In genomic region chr6:125951323-125951722, GRCh38 we compare ENCODE assay signal across 14 cellular contexts. TPM values are rescaled to one million over a fixed set of nuclear protein-coding genes. Genes with fewer than 3 reads are reported as not detected.
A peak's percentile ranks its signal among the peaks of the same experiment; 100 is the strongest.
DNase-seq lines count a peak whose midpoint lies in the region; ATAC-seq and TF ChIP-seq lines count a peak whose summit lies in the region.
"Had no signal": no experiment of that assay in that cellular context is flagged by ENCODE, and none has a peak within 500 bp of the region (broad histone marks: within the 10 kb centered on the region; RNA-seq: fewer than 3 reads in every experiment).

No MANE protein-coding gene starts in this region.

- no peak for TF ChIP-seq RAD21 in IMR-90 (IDR thresholded peaks at IDR 0.05; ENCODE audit: low read length)

- ATAC-seq in IMR-90 (ENCODE audit: low read depth), result no peak
- ATAC-seq: CD8-positive, alpha-beta T cell had no signal

- H2AFZ ChIP-seq in IMR-90 (replicated peaks; ENCODE audit: low read length, poor library complexity), result no peak overlapping the region
- peak overlapping the region; percentile 17 for H2AFZ ChIP-seq in trophoblast cell (ENCODE audit: insufficient read depth, low read length, poor library complexity)
- H2AFZ ChIP-seq: GM23248 had no signal

- H3K9ac ChIP-seq in IMR-90 (ENCODE audit: low read depth, low read length) (no peak overlapping the region), trophoblast cell (ENCODE audit: low read length) (no peak overlapping the region)
- H3K9ac ChIP-seq: GM23248 had no signal

- H3K4me1 ChIP-seq in IMR-90 (ENCODE audit: control insufficient read depth, insufficient read depth, low read length), result peaks cover 10% of the 10 kb centered on the region
- peaks cover 0 to 2% of the 10 kb centered on the region in 2 experiments for H3K4me1 ChIP-seq in trophoblast cell (ENCODE audit: control insufficient read depth in 1 of 2, insufficient read depth in 2 of 2, low read length in 2 of 2)

- peak overlapping the region; percentile 65; the same call in 1 of the 3 replicates for H2BK15ac ChIP-seq in IMR-90 (ENCODE audit: low read depth, low read length)

- in situ Hi-C loops in IMR-90 (cut with MboI; ENCODE audit: low sequenced_read_pairs), result no loop called here

- no peak overlapping the region for H3K23ac ChIP-seq in IMR-90 (ENCODE audit: low read depth, low read length)
- no peak overlapping the region for H3K23ac ChIP-seq in trophoblast cell (ENCODE audit: low read length)

- H4K8ac ChIP-seq in IMR-90 (ENCODE audit: low read depth in 2 of 2, low read length in 2 of 2), result 0 out of 4 replicates have a peak overlapping the region, but pooled peaks of 1 of the 2 experiments have one; percentile 4
- H4K8ac ChIP-seq in trophoblast cell (ENCODE audit: low read depth, low read length), result no peak overlapping the region

- H3K4me3 ChIP-seq in IMR-90 (ENCODE audit: insufficient read depth, low read depth, low read length) (no peak overlapping the region), fibroblast of villous mesenchyme (ENCODE audit: low read depth, low read length) (no peak overlapping the region), trophoblast cell (ENCODE audit: low read depth, low read length) (no peak overlapping the region)
- H3K4me3 ChIP-seq: GM23248 had no signal

- H3K18ac ChIP-seq in IMR-90 (ENCODE audit: low read depth, low read length) (no peak overlapping the region), trophoblast cell (ENCODE audit: low read length) (no peak overlapping the region)

- peak overlapping the region; percentile 1 for H2BK12ac ChIP-seq in trophoblast cell (ENCODE audit: low read length)

- no peaks in the 10 kb centered on the region for H3K79me2 ChIP-seq in trophoblast cell (ENCODE audit: control insufficient read depth, insufficient read depth, low read length, poor library complexity)

- peak overlapping the region; percentile 48 for H3K27ac Mint-ChIP-seq in Calu3 (ENCODE audit: unreplicated experiment)
- H3K27ac Mint-ChIP-seq: CD8-positive, alpha-beta T cell had no signal

- no peaks in the 10 kb centered on the region for H3K27me3 Mint-ChIP-seq in Calu3 (ENCODE audit: unreplicated experiment)

- H4K20me1 ChIP-seq in IMR-90 (ENCODE audit: insufficient read depth, low read length), result no peaks in the 10 kb centered on the region

- no peak overlapping the region for H2AK9ac ChIP-seq in IMR-90 (replicated peaks; ENCODE audit: low read depth, low read length, poor library complexity)

- H3K4me2 ChIP-seq in IMR-90 (ENCODE audit: low read depth, low read length) (no peak overlapping the region; the same call in 1 of the 2 replicates), trophoblast cell (ENCODE audit: low read length) (no peak overlapping the region)

- no CpG with 5 or more reads among the region's 1 CpG for WGBS in IMR-90 (ENCODE audit: extremely low coverage in 2 of 2, insufficient read length in 1 of 2), 2 experiments
- no CpG with 5 or more reads among the region's 1 CpG for WGBS in trophoblast cell (ENCODE audit: extremely low coverage, insufficient coverage, insufficient read length)

- H3K14ac ChIP-seq in IMR-90 (replicated peaks; ENCODE audit: low read depth, low read length), result no peak overlapping the region
- H3K14ac ChIP-seq in trophoblast cell (ENCODE audit: low read length), result no peak overlapping the region

- H4K5ac ChIP-seq in IMR-90 (ENCODE audit: low read depth, low read length), result no peak overlapping the region

- H3K36me3 Mint-ChIP-seq in Calu3 (ENCODE audit: insufficient read depth, unreplicated experiment), result peaks cover 2% of the 10 kb centered on the region
- H3K36me3 Mint-ChIP-seq: CD14-positive monocyte; CD8-positive, alpha-beta T cell had no signal

- CTCF ChIA-PET in Calu3 (lab: Charles Lee), result interaction anchor here (0.5 to 1.6 kb wide), 2 partner anchors 66 to 170 kb away, joined by 5 to 6 read pairs; no protein-coding TSS in a partner anchor
- CTCF ChIA-PET in IMR-90 (lab: Yijun Ruan, JAX), result interaction anchor here (2.3 to 2.4 kb wide), 2 partner anchors 93 to 170 kb away, joined by 10 to 14 read pairs; no protein-coding TSS in a partner anchor

- POLR2A ChIA-PET in IMR-90 (lab: Charles Lee; ENCODE audit: unreplicated experiment), result no interaction called here

- H2BK20ac ChIP-seq in IMR-90 (ENCODE audit: low read depth, low read length), result peak overlapping the region; percentile 61; the same call in 1 of the 2 replicates

- dilution Hi-C loops in IMR-90 (cut with HindIII; ENCODE audit: low sequenced_read_pairs, unreplicated experiment), result no loop called here

- peaks cover 6% of the 10 kb centered on the region for H3K9me3 Mint-ChIP-seq in Calu3 (ENCODE audit: low read depth, unreplicated experiment)
- H3K9me3 Mint-ChIP-seq: CD8-positive, alpha-beta T cell had no signal

- TF ChIP-seq CTCF in Calu3 (IDR thresholded peaks at IDR 0.05; ENCODE audit: unreplicated experiment), result no peak
- no peak for TF ChIP-seq CTCF in IMR-90 (conservative IDR thresholded peaks at IDR 0.05; ENCODE audit: low read depth, low read length)
- no peak for TF ChIP-seq CTCF in fibroblast of villous mesenchyme (IDR thresholded peaks at IDR 0.05; ENCODE audit: insufficient read depth, low read depth, low read length)

- H3K27me3 ChIP-seq in IMR-90 (ENCODE audit: control insufficient read depth, insufficient read depth, low read length) (no peaks in the 10 kb centered on the region), trophoblast cell (ENCODE audit: insufficient read depth, low read length) (no peaks in the 10 kb centered on the region)

- no TSS peak for BruUV-seq in Calu3 (replicated peaks; lab: Mats Ljungman, UMichigan)
- no TSS peak for BruUV-seq in IMR-90 (replicated peaks; lab: Mats Ljungman, UMichigan)

- H3K9me3 ChIP-seq in IMR-90 (ENCODE audit: control insufficient read depth, insufficient read depth, low read length), result no peaks in the 10 kb centered on the region
- H3K9me3 ChIP-seq in trophoblast cell (ENCODE audit: insufficient read depth, low read depth, low read length), result no peaks in the 10 kb centered on the region

- peak overlapping the region; percentile 11; the same call in 1 of the 2 replicates for H3K4ac ChIP-seq in IMR-90 (ENCODE audit: low read depth, low read length)
- no peak overlapping the region for H3K4ac ChIP-seq in trophoblast cell (ENCODE audit: low read depth, low read length)

- no peak for TF ChIP-seq POLR2A in IMR-90 (IDR thresholded peaks at IDR 0.05; ENCODE audit: low read depth, low read length)

- peaks cover 53% of the 10 kb centered on the region for H3K4me1 Mint-ChIP-seq in Calu3 (ENCODE audit: low read depth, unreplicated experiment)

- DNase-seq in Calu3, result no peak
- no peak for DNase-seq in IMR-90
- DNase-seq in fibroblast of villous mesenchyme (ENCODE audit: low read depth), result peak; percentile 14
- no peak for DNase-seq in trophoblast cell
- DNase-seq in HuH-7 (ENCODE audit: low spot score), result no peak
- DNase-seq in activated T-cell treated with anti-CD3 and anti-CD28 coated beads, Interleukin-2, amount 50 U/mL, for 48 hours, result no peak
- DNase-seq in cerebellar cortex (ENCODE audit: low spot score), result no peak
- DNase-seq: CD8-positive, alpha-beta T cell; COR-L47; DND-41; GF-D8; GM23248; H7 had no signal

- H4K12ac ChIP-seq in trophoblast cell (ENCODE audit: low read depth, low read length), result no peak overlapping the region

- H3K27ac ChIP-seq in IMR-90 (ENCODE audit: insufficient read depth, low read length), result peak overlapping the region; percentile 58; the same call in 1 of the 2 replicates
- no peak overlapping the region for H3K27ac ChIP-seq in trophoblast cell (ENCODE audit: low read depth, low read length)
- H3K27ac ChIP-seq: GM23248 had no signal

- intact Hi-C loops in Calu3 (cut with micrococcal nuclease; ENCODE audit: unreplicated experiment), result no loop called here
- intact Hi-C loops in IMR-90 (cut with micrococcal nuclease), result no loop called here

- H3K4me3 Mint-ChIP-seq in Calu3 (ENCODE audit: low read depth, unreplicated experiment), result no peak overlapping the region
- H3K4me3 Mint-ChIP-seq: CD14-positive monocyte; CD8-positive, alpha-beta T cell had no signal

- H2BK120ac ChIP-seq in IMR-90 (ENCODE audit: low read depth, low read length) (peak overlapping the region; percentile 35), trophoblast cell (ENCODE audit: insufficient read depth, low read length, poor library complexity) (peak overlapping the region; percentile 53)

- H4K91ac ChIP-seq in IMR-90 (ENCODE audit: insufficient read depth, low read depth, low read length), result no peak overlapping the region; the same call in 1 of the 2 replicates
- peak overlapping the region; percentile 45 for H4K91ac ChIP-seq in trophoblast cell (ENCODE audit: low read depth, low read length)

- no peak overlapping the region for H3K56ac ChIP-seq in IMR-90 (ENCODE audit: extremely low read depth, insufficient read depth, low read length)

- no peaks in the 10 kb centered on the region for H3K36me3 ChIP-seq in IMR-90 (ENCODE audit: control insufficient read depth, insufficient read depth, low read length)
- no peaks in the 10 kb centered on the region for H3K36me3 ChIP-seq in trophoblast cell (ENCODE audit: control insufficient read depth in 1 of 2, insufficient read depth in 2 of 2, low read length in 2 of 2)

- H2BK5ac ChIP-seq in IMR-90 (ENCODE audit: low read depth, low read length, poor library complexity, severe bottlenecking) (no peak overlapping the region), trophoblast cell (ENCODE audit: low read depth, low read length, poor library complexity) (no peak overlapping the region)

- H3K79me1 ChIP-seq in IMR-90 (ENCODE audit: low read depth in 1 of 2, low read length in 2 of 2) (no peaks in the 10 kb centered on the region), trophoblast cell (ENCODE audit: low read length) (peaks cover 1% of the 10 kb centered on the region)

- H3K9me1 ChIP-seq in IMR-90 (ENCODE audit: insufficient read depth, low read length), result peaks cover 6% of the 10 kb centered on the region

- H2AK5ac ChIP-seq in IMR-90 (ENCODE audit: low read depth, low read length), result 0 out of 2 replicates have a peak overlapping the region, but pooled peaks have one; percentile 44
- H2AK5ac ChIP-seq in trophoblast cell (ENCODE audit: low read length), result no peak overlapping the region

TF ChIP-seq in IMR-90, 13 proteins besides CTCF, POLR2A, EP300 and RAD21 (continues in another document):
- TF ChIP-seq RFX5 (IDR thresholded peaks at IDR 0.05; ENCODE audit: low read depth, low read length), result no peak
- no peak for TF ChIP-seq MAZ (IDR thresholded peaks at IDR 0.05; ENCODE audit: borderline replicate concordance, low read depth, low read length)

RNA-seq across cellular contexts. Expression of gene HINT3, which starts 5.2 kb away (rescaled TPM):
- total RNA-seq in Calu3 (2022) (13.9 and 15.1 TPM in 2 replicates), IMR-90 (2012; rRNA removed) (6.5 and 9.4 TPM in 2 replicates), fibroblast of villous mesenchyme (14.5 and 23.3 TPM in 2 replicates)
- polyA plus RNA-seq in IMR-90 (2012; rRNA removed), result 2.3 and 3.4 TPM in 2 replicates
- polyA plus RNA-seq in IMR-90 (2012; cell fraction: cytosol; rRNA removed), result 2.0 and 2.6 TPM in 2 replicates
- polyA plus RNA-seq in IMR-90 (2012; cell fraction: nucleus; rRNA removed; ENCODE audit: low replicate concordance), result 0.77 and 1.2 TPM in 2 replicates
- 6.9 TPM in 2 replicates for polyA plus RNA-seq in trophoblast cell (2013)

RNA-seq across cellular contexts. Expression of gene TRMT11, which starts 35.0 kb away (rescaled TPM):
- total RNA-seq in Calu3 (2022), result 20.2 and 27.7 TPM in 2 replicates
- 19.0 and 29.7 TPM in 2 replicates for total RNA-seq in IMR-90 (2012; rRNA removed)
- 10.9 and 14.3 TPM in 2 replicates for polyA plus RNA-seq in IMR-90 (2012; rRNA removed)
- polyA plus RNA-seq in IMR-90 (2012; cell fraction: cytosol; rRNA removed), result 2.1 and 3.4 TPM in 2 replicates
- polyA plus RNA-seq in IMR-90 (2012; cell fraction: nucleus; rRNA removed; ENCODE audit: low replicate concordance), result 3.1 and 42.8 TPM in 2 replicates
- 29.6 and 49.2 TPM in 2 replicates for total RNA-seq in fibroblast of villous mesenchyme
- polyA plus RNA-seq in trophoblast cell (2013), result 10.4 and 10.5 TPM in 2 replicates
